2 cellular contexts compared by ENCODE assay signal in genomic region chr22:17972385-17973181, GRCh38.
TF ChIP-seq lines count a peak whose summit lies in the region.

No MANE protein-coding gene starts in this region.

TF ChIP-seq in IMR-90, 13 proteins besides CTCF, POLR2A, EP300 and RAD21:
- TF ChIP-seq CEBPB (IDR thresholded peaks at IDR 0.05; ENCODE audit: low read depth, low read length) (peak; percentile 98), BHLHE40 (IDR thresholded peaks at IDR 0.05; ENCODE audit: low read depth, low read length) (no peak), USF2 (IDR thresholded peaks at IDR 0.05; ENCODE audit: low read depth, low read length) (peak; percentile 40), FOS (IDR thresholded peaks at IDR 0.05; ENCODE audit: low read depth, low read length) (0 out of 2 replicates have a peak, but pooled peaks have one; percentile 5), RCOR1 (IDR thresholded peaks at IDR 0.05; ENCODE audit: insufficient replicate concordance, low read length) (peak; percentile 64), MAZ (IDR thresholded peaks at IDR 0.05; ENCODE audit: borderline replicate concordance, low read depth, low read length) (0 out of 2 replicates have a peak, but pooled peaks have one; percentile 15)

TF ChIP-seq in endothelial cell of umbilical vein, 7 proteins besides CTCF, POLR2A, EP300 and RAD21:
- TF ChIP-seq JUN (IDR thresholded peaks at IDR 0.05; ENCODE audit: borderline replicate concordance, insufficient read depth, insufficient read length, low read depth) (no peak), POLR2AphosphoS5 (IDR thresholded peaks at IDR 0.05; ENCODE audit: insufficient read depth, low read depth, low read length) (no peak), GATA2 (IDR thresholded peaks at IDR 0.05; ENCODE audit: insufficient read depth, insufficient read length, low read depth, low read length) (no peak), MYC (IDR thresholded peaks at IDR 0.05; ENCODE audit: low read depth, low read length) (no peak), FOS (IDR thresholded peaks at IDR 0.05; ENCODE audit: borderline replicate concordance, insufficient read depth, low read length) (no peak), MAX (IDR thresholded peaks at IDR 0.05; ENCODE audit: insufficient read depth, insufficient read length) (no peak), EZH2 (IDR thresholded peaks at IDR 0.05; ENCODE audit: borderline replicate concordance, low read depth, low read length, severe bottlenecking) (no peak)
